In genomic region chr2:96205888-96206287, GRCh38 we compare ENCODE assay signal across 8 cellular contexts. TPM values are rescaled to one million over a fixed set of nuclear protein-coding genes. Genes with fewer than 3 reads are reported as not detected.
A peak's percentile ranks its signal among the peaks of the same experiment; 100 is the strongest.
DNase-seq lines count a peak whose midpoint lies in the region; ATAC-seq, FAIRE-seq and TF ChIP-seq lines count a peak whose summit lies in the region.

No MANE protein-coding gene starts in this region.

- FAIRE-seq in RCC 7860 (lab: Jason Lieb, UNC): no peak

- TF ChIP-seq CTCF in PC-3 (conservative IDR thresholded peaks at IDR 0.05; ENCODE audit: low read depth, low read length) (no peak), epithelial cell of esophagus (IDR thresholded peaks at IDR 0.05; ENCODE audit: insufficient read depth, low read depth, low read length, missing control alignments) (no peak)

- H3K36me3 ChIP-seq in ES-I3 (ENCODE audit: insufficient read depth, low read length) (no peaks in the 10 kb centered on the region), PC-3 (ENCODE audit: low read depth, low read length) (peaks cover 6% of the 10 kb centered on the region; the same call in 1 of the 2 replicates)

- H2AFZ ChIP-seq in PC-3 (ENCODE audit: low read length): no peak overlapping the region

- no peaks in the 10 kb centered on the region for H3F3A ChIP-seq in PC-3 (ENCODE audit: low read length, unreplicated experiment)

- DNase-seq in PC-3 (peak; percentile 78), epithelial cell of esophagus (ENCODE audit: low read depth) (peak; percentile 64), renal cortical epithelial cell (ENCODE audit: low read depth) (peak; percentile 51), RCC 7860 (ENCODE audit: low spot score) (no peak), OCI-M2 (lab: John Stamatoyannopoulos, UW; ENCODE audit: unreplicated experiment) (no peak)

- no peaks in the 10 kb centered on the region for H3K27me3 ChIP-seq in PC-3 (ENCODE audit: low read length)

- H3K9me3 ChIP-seq in ES-I3 (ENCODE audit: control insufficient read depth, insufficient read depth, low read length) (no peaks in the 10 kb centered on the region), PC-3 (ENCODE audit: low read length) (no peaks in the 10 kb centered on the region)

- intact Hi-C loops in PC-3 (cut with micrococcal nuclease): no loop called here

- peak overlapping the region; percentile 35 for H3K27ac ChIP-seq in PC-3 (ENCODE audit: low read length)

- H3K4me2 ChIP-seq in PC-3 (ENCODE audit: low read length): peak overlapping the region; percentile 90

- ATAC-seq in PC-3: peak; percentile 2
- ATAC-seq in GM18867 (IDR thresholded peaks at IDR 0.05; ENCODE audit: unreplicated experiment): no peak
- no peak for ATAC-seq in HG02623 (IDR thresholded peaks at IDR 0.05; ENCODE audit: unreplicated experiment)

- no TSS peak for BruUV-seq in PC-3 (replicated peaks; lab: Mats Ljungman, UMichigan)

- peaks cover 92% of the 10 kb centered on the region for H3K79me2 ChIP-seq in PC-3 (ENCODE audit: low read length)

- H3K4me3 ChIP-seq in PC-3 (ENCODE audit: low read length): peak overlapping the region; percentile 75
- peak overlapping the region; percentile 12 for H3K4me3 ChIP-seq in epithelial cell of esophagus (ENCODE audit: low read length)

- peak overlapping the region; percentile 12; the same call in 1 of the 2 replicates for H3K9ac ChIP-seq in ES-I3 (ENCODE audit: low read depth, low read length)
- 0 out of 2 replicates have a peak overlapping the region, but pooled peaks have one; percentile 1 for H3K9ac ChIP-seq in PC-3 (ENCODE audit: low read length)

- POLR2A ChIA-PET in PC-3 (lab: Charles Lee; ENCODE audit: unreplicated experiment): interaction anchor here (0.5 kb wide), 1 partner anchor 25 kb away, joined by 10 read pairs; no protein-coding TSS in a partner anchor

- H3K4me1 ChIP-seq in ES-I3 (ENCODE audit: insufficient read depth, low read length) (0 out of 2 replicates have a peak, but pooled peaks cover 15% of the 10 kb centered on the region), PC-3 (ENCODE audit: insufficient read depth, low read length) (peaks cover 25% of the 10 kb centered on the region)

- CTCF ChIA-PET in PC-3 (lab: Charles Lee): interaction anchor here (1.5 kb wide), 1 partner anchor 32 kb away, joined by 7 read pairs; no protein-coding TSS in a partner anchor

- H4K20me1 ChIP-seq in PC-3 (ENCODE audit: low read length): peaks cover 64% of the 10 kb centered on the region

- no peaks in the 10 kb centered on the region for H3K9me2 ChIP-seq in PC-3 (replicated peaks; ENCODE audit: low read length)

RNA-seq across cellular contexts. Expression of gene STARD7, which starts 2.7 kb away (rescaled TPM):
- total RNA-seq in PC-3 (2014; rRNA removed) (164 and 169 TPM in 2 replicates), renal cortical epithelial cell (135 and 145 TPM in 2 replicates)

RNA-seq across cellular contexts. Expression of gene TMEM127, which starts 59.9 kb away (rescaled TPM):
- total RNA-seq in PC-3 (2014; rRNA removed): 31.9 and 33.9 TPM in 2 replicates
- 24.1 and 48.0 TPM in 2 replicates for total RNA-seq in renal cortical epithelial cell

Comparison
In these comparisons a context has a peak if more than half of its experiments do, and no peak if none do; other contexts are left out.
1. DNase-seq: peak in PC-3 (single experiment), epithelial cell of esophagus (single experiment) and renal cortical epithelial cell (single experiment); none in RCC 7860 (single experiment) and OCI-M2 (single experiment).